In genomic region chr13:33172400-33172799, GRCh38 we compare ENCODE assay signal across 14 cellular contexts.
A peak's percentile ranks its signal among the peaks of the same experiment; 100 is the strongest.
DNase-seq lines count a peak whose midpoint lies in the region; ATAC-seq, FAIRE-seq and TF ChIP-seq lines count a peak whose summit lies in the region.
"Had no signal": no experiment of that assay in that cellular context is flagged by ENCODE, and none has a peak within 500 bp of the region (broad histone marks: within the 10 kb centered on the region; RNA-seq: fewer than 3 reads in every experiment).

No MANE protein-coding gene starts in this region.

- H3K27ac Mint-ChIP-seq in H9 = no peak overlapping the region
- no peak overlapping the region for H3K27ac Mint-ChIP-seq in stimulated activated naive CD8-positive, alpha-beta T cell treated with anti-CD3 and anti-CD28 coated beads, Interleukin-15, amount 100 ng/mL, for 72 hours
- H3K27ac Mint-ChIP-seq: CD8-positive, alpha-beta memory T cell; natural killer cell treated with Interleukin-12 subunit alpha and Interleukin-12 subunit beta and Interleukin-15 and Interleukin-18, amount 100 ng/mL, for 72 hours had no signal

- H3T11ph ChIP-seq in H9 (ENCODE audit: low read length) = no peak overlapping the region

- H3K4me3 Mint-ChIP-seq in H9 = no peak overlapping the region
- no peak overlapping the region for H3K4me3 Mint-ChIP-seq in stimulated activated naive CD8-positive, alpha-beta T cell treated with anti-CD3 and anti-CD28 coated beads, Interleukin-15, amount 100 ng/mL, for 72 hours
- H3K4me3 Mint-ChIP-seq: CD8-positive, alpha-beta memory T cell; natural killer cell treated with Interleukin-12 subunit alpha and Interleukin-12 subunit beta and Interleukin-15 and Interleukin-18, amount 100 ng/mL, for 72 hours had no signal

- H3K27me3 ChIP-seq in H9 (ENCODE audit: insufficient read depth, low read length) (no peaks in the 10 kb centered on the region), brain microvascular endothelial cell (replicated peaks) (no peaks in the 10 kb centered on the region), rectal smooth muscle tissue (ENCODE audit: control insufficient read depth, insufficient read depth, low read length) (no peaks in the 10 kb centered on the region)
- H3K27me3 ChIP-seq: body of pancreas had no signal

- H3K79me2 ChIP-seq in H9 (ENCODE audit: insufficient read depth, low read length) = no peaks in the 10 kb centered on the region

- no peaks in the 10 kb centered on the region for H3K23me2 ChIP-seq in H9 (ENCODE audit: insufficient read length, low read depth, low read length, poor library complexity, severe bottlenecking)

- H3K4me3 ChIP-seq in brain microvascular endothelial cell (ENCODE audit: low read depth, low read length) (no peak overlapping the region), rectal smooth muscle tissue (ENCODE audit: low read length) (no peak overlapping the region)
- H3K4me3 ChIP-seq: body of pancreas had no signal

- peak; percentile 76 for ATAC-seq in left ventricle myocardium superior
- no peak for ATAC-seq in stimulated activated naive CD8-positive, alpha-beta T cell treated with anti-CD3 and anti-CD28 coated beads, Interleukin-15, amount 100 ng/mL, for 72 hours
- ATAC-seq: body of pancreas; natural killer cell treated with Interleukin-12 subunit alpha and Interleukin-12 subunit beta and Interleukin-15 and Interleukin-18, amount 100 ng/mL, for 72 hours had no signal

- H2BK20ac ChIP-seq in H9 (ENCODE audit: low read depth, low read length, poor library complexity, severe bottlenecking) = no peak overlapping the region

- H3K56ac ChIP-seq in H9 (ENCODE audit: insufficient read length, low read depth, low read length) = no peak overlapping the region

- H3K4me1 ChIP-seq in H9 (ENCODE audit: insufficient read depth, low read length) (no peaks in the 10 kb centered on the region), rectal smooth muscle tissue (ENCODE audit: control insufficient read depth, insufficient read depth, low read length) (peaks cover 30% of the 10 kb centered on the region)

- H2BK5ac ChIP-seq in H9 (ENCODE audit: insufficient read length, low read length) = no peak overlapping the region

- no peak overlapping the region for H2BK120ac ChIP-seq in H9 (ENCODE audit: low read depth, low read length, poor library complexity, severe bottlenecking)

- H2AK5ac ChIP-seq in H9 (ENCODE audit: insufficient read length, low read length) = no peak overlapping the region

- H2BK15ac ChIP-seq in H9 (ENCODE audit: low read depth, low read length) = no peak overlapping the region; the same call in 1 of the 2 replicates

- H2BK12ac ChIP-seq in H9 (ENCODE audit: insufficient read length, low read depth, low read length) = no peak overlapping the region

- no peak overlapping the region for H4K5ac ChIP-seq in H9 (ENCODE audit: insufficient read length, low read depth, low read length)

- no peak overlapping the region for H3K14ac ChIP-seq in H9 (ENCODE audit: insufficient read depth, low read length)

- H4K20me1 ChIP-seq in H9 (ENCODE audit: control insufficient read depth, insufficient read depth, insufficient read length) = no peaks in the 10 kb centered on the region

- H3K4me1 Mint-ChIP-seq in H9 = no peaks in the 10 kb centered on the region
- H3K4me1 Mint-ChIP-seq in stimulated activated naive CD8-positive, alpha-beta T cell treated with anti-CD3 and anti-CD28 coated beads, Interleukin-15, amount 100 ng/mL, for 72 hours = no peaks in the 10 kb centered on the region
- H3K4me1 Mint-ChIP-seq: CD8-positive, alpha-beta memory T cell had no signal

- H3K36me3 ChIP-seq in brain microvascular endothelial cell (replicated peaks) (peaks cover 23% of the 10 kb centered on the region), rectal smooth muscle tissue (ENCODE audit: control insufficient read depth, insufficient read depth, low read length) (no peaks in the 10 kb centered on the region)

- no peak overlapping the region for H3K27ac ChIP-seq in H9 (ENCODE audit: insufficient read length, low read depth, low read length)
- H3K27ac ChIP-seq in brain microvascular endothelial cell = peak overlapping the region; percentile 96
- H3K27ac ChIP-seq in rectal smooth muscle tissue (ENCODE audit: low read depth, low read length) = peak overlapping the region; percentile 41
- H3K27ac ChIP-seq: body of pancreas had no signal

- no peak overlapping the region for H3K23ac ChIP-seq in H9 (ENCODE audit: insufficient read length, low read depth, low read length)

- no peaks in the 10 kb centered on the region for H3K9me3 ChIP-seq in H9 (ENCODE audit: control insufficient read depth, low read depth, low read length)
- H3K9me3 ChIP-seq: body of pancreas had no signal

- no peak overlapping the region for H3K18ac ChIP-seq in H9 (ENCODE audit: insufficient read length, low read depth, low read length)

- TF ChIP-seq CTCF in H9 (conservative IDR thresholded peaks at IDR 0.05) (no peak), brain microvascular endothelial cell (IDR thresholded peaks at IDR 0.05; ENCODE audit: low read depth, low read length, missing control alignments) (no peak)

- DNase-seq in H9 = no peak
- peak; percentile 84 for DNase-seq in brain microvascular endothelial cell
- DNase-seq in left ventricle myocardium superior = no peak
- no peak for DNase-seq in HTR-8/SVneo (ENCODE audit: insufficient read length, low spot score)
- no peak for DNase-seq in T1000 (lab: John Stamatoyannopoulos, UW)
- DNase-seq in stimulated activated naive CD8-positive, alpha-beta T cell treated with anti-CD3 and anti-CD28 coated beads, Interleukin-15, amount 100 ng/mL, for 72 hours = no peak
- DNase-seq in activated naive CD4-positive, alpha-beta T cell (lab: John Stamatoyannopoulos, UW) = no peak
- DNase-seq: activated naive CD4-positive, alpha-beta T cell treated with Interleukin-2 at 50 U/mL for 16 hours; body of pancreas; CD8-positive, alpha-beta memory T cell; NCI-H146 had no signal

- no peak for FAIRE-seq in HTR-8/SVneo (lab: Jason Lieb, UNC)
- FAIRE-seq: urothelium cell line had no signal

- intact Hi-C loops in left ventricle myocardium superior (cut with micrococcal nuclease) = no loop called here

- no peaks in the 10 kb centered on the region for H3K36me3 Mint-ChIP-seq in H9 (ENCODE audit: insufficient read depth in 1 of 3, low read depth in 3 of 3)
- H3K36me3 Mint-ChIP-seq: CD8-positive, alpha-beta memory T cell; natural killer cell treated with Interleukin-12 subunit alpha and Interleukin-12 subunit beta and Interleukin-15 and Interleukin-18, amount 100 ng/mL, for 72 hours had no signal

- H3K79me1 ChIP-seq in H9 (ENCODE audit: insufficient read depth, low read depth, low read length, poor library complexity, severe bottlenecking) = no peaks in the 10 kb centered on the region

- peak overlapping the region; percentile 22 for H3K9ac ChIP-seq in H9 (ENCODE audit: extremely low read depth, insufficient read length, low read length)
- H3K9ac ChIP-seq in rectal smooth muscle tissue (ENCODE audit: low read length) = no peak overlapping the region

- no peak overlapping the region for H2AFZ ChIP-seq in H9 (ENCODE audit: low read length)

- no peaks in the 10 kb centered on the region; a peak in 1 of 5 replicates for H3K9me3 Mint-ChIP-seq in H9
- no peaks in the 10 kb centered on the region for H3K9me3 Mint-ChIP-seq in stimulated activated naive CD8-positive, alpha-beta T cell treated with anti-CD3 and anti-CD28 coated beads, Interleukin-15, amount 100 ng/mL, for 72 hours
- H3K9me3 Mint-ChIP-seq: CD8-positive, alpha-beta memory T cell; natural killer cell treated with Interleukin-12 subunit alpha and Interleukin-12 subunit beta and Interleukin-15 and Interleukin-18, amount 100 ng/mL, for 72 hours had no signal

- H4K91ac ChIP-seq in H9 (ENCODE audit: insufficient read length, low read depth, low read length) = no peak overlapping the region

- peaks cover 26% of the 10 kb centered on the region for H3K27me3 Mint-ChIP-seq in H9 (ENCODE audit: low read depth)
- H3K27me3 Mint-ChIP-seq in stimulated activated naive CD8-positive, alpha-beta T cell treated with anti-CD3 and anti-CD28 coated beads, Interleukin-15, amount 100 ng/mL, for 72 hours = peaks cover 31% of the 10 kb centered on the region

- in situ Hi-C loops in brain microvascular endothelial cell (cut with HindIII; ENCODE audit: low pct_ligation_motif_present, low sequenced_read_pairs) = no loop called here

- WGBS in H9 (ENCODE audit: extremely low coverage, insufficient read length, low lambda C conversion rate) = no CpG with 5 or more reads among the region's 2 CpGs

- H3K4me2 ChIP-seq in H9 (ENCODE audit: insufficient read depth, insufficient read length, low read length) = no peak overlapping the region

- H4K8ac ChIP-seq in H9 (replicated peaks; ENCODE audit: insufficient read length, low read depth, low read length) = no peak overlapping the region

- H3K4ac ChIP-seq in H9 (ENCODE audit: low read depth, low read length) = no peak overlapping the region
